8 cellular contexts compared by ENCODE assay signal in genomic region chr1:51728611-51729155, GRCh38.
A peak's percentile ranks its signal among the peaks of the same experiment; 100 is the strongest.
DNase-seq lines count a peak whose midpoint lies in the region; ATAC-seq and TF ChIP-seq lines count a peak whose summit lies in the region.

No MANE protein-coding gene starts in this region.

- peaks cover 5% of the 10 kb centered on the region for H3K4me1 ChIP-seq in ACC112 (ENCODE audit: control insufficient read depth, insufficient read depth, low read length, unreplicated experiment)
- H3K4me1 ChIP-seq in HUES64 (ENCODE audit: insufficient read depth, low read length), result peaks cover 15% of the 10 kb centered on the region; the same call in 1 of the 2 replicates
- peaks cover 0 to 11% of the 10 kb centered on the region in 2 donors for H3K4me1 ChIP-seq in mucosa of rectum (ENCODE audit: control insufficient read depth in 2 of 2, insufficient read depth in 2 of 2, low read length in 2 of 2)

- ATAC-seq in GM21390 (IDR thresholded peaks at IDR 0.05; ENCODE audit: unreplicated experiment) (no peak), GM18873 (IDR thresholded peaks at IDR 0.05; ENCODE audit: low FRiP score, unreplicated experiment) (no peak)

- DNase-seq in KBM-7 (no peak), iPS-NIHi11 (ENCODE audit: low spot score) (no peak)

- H2AFZ ChIP-seq in ACC112 (ENCODE audit: low read length, unreplicated experiment), result peak overlapping the region; percentile 84

- H3K4me3 ChIP-seq in ACC112 (ENCODE audit: low read depth, low read length), result peak overlapping the region; percentile 84
- peak overlapping the region; percentile 95 for H3K4me3 ChIP-seq in HUES64 (ENCODE audit: low read length)
- peak overlapping the region; percentile 85 to 88 for H3K4me3 ChIP-seq in mucosa of rectum (ENCODE audit: low read length in 2 of 2)

- peaks cover 51% of the 10 kb centered on the region for H3K4me1 Mint-ChIP-seq in brain

- H3K27me3 ChIP-seq in ACC112 (ENCODE audit: insufficient read depth, low read length) (no peaks in the 10 kb centered on the region), HUES64 (ENCODE audit: insufficient read depth, low read length) (no peaks in the 10 kb centered on the region), mucosa of rectum (ENCODE audit: control insufficient read depth in 2 of 2, insufficient read depth in 2 of 2, low read length in 2 of 2) (no peaks in the 10 kb centered on the region)

- H3K9ac ChIP-seq in HUES64 (ENCODE audit: low read depth, low read length) (peak overlapping the region; percentile 85), mucosa of rectum (ENCODE audit: low read depth in 1 of 2, low read length in 2 of 2) (peak overlapping the region; percentile 78 to 84)

- TF ChIP-seq CTCF in brain (conservative IDR thresholded peaks at IDR 0.05), result no peak

- no peaks in the 10 kb centered on the region for H3K36me3 ChIP-seq in ACC112 (ENCODE audit: insufficient read depth, low read length)
- H3K36me3 ChIP-seq in HUES64 (ENCODE audit: insufficient read depth, low read length), result no peaks in the 10 kb centered on the region
- no peaks in the 10 kb centered on the region for H3K36me3 ChIP-seq in mucosa of rectum (ENCODE audit: control insufficient read depth in 2 of 2, insufficient read depth in 2 of 2, low read length in 2 of 2)

- H3K4me3 Mint-ChIP-seq in brain, result peak overlapping the region; percentile 81 to 89 (median 83)

- H3K27ac ChIP-seq in ACC112 (ENCODE audit: low read depth, low read length) (no peak overlapping the region), HUES64 (ENCODE audit: low read depth, low read length) (no peak overlapping the region; the same call in 1 of the 2 replicates), mucosa of rectum (ENCODE audit: low read depth in 2 of 2, low read length in 2 of 2) (peak overlapping the region; percentile 45 to 56)

- H3K9me3 ChIP-seq in HUES64 (ENCODE audit: insufficient read depth, low read depth, low read length) (no peaks in the 10 kb centered on the region), mucosa of rectum (ENCODE audit: control insufficient read depth in 2 of 2, low read length in 2 of 2) (no peaks in the 10 kb centered on the region)

- in situ Hi-C loops in KBM-7 (cut with MboI; ENCODE audit: low pct_unique_long_range_greater_than_20kb, low sequenced_read_pairs), result no loop called here

- H3K79me2 ChIP-seq in ACC112 (ENCODE audit: control insufficient read depth, insufficient read depth, low read length, unreplicated experiment), result peaks cover 34% of the 10 kb centered on the region

- peaks cover 4% of the 10 kb centered on the region for H3K27me3 Mint-ChIP-seq in brain

- peaks cover 4% of the 10 kb centered on the region for H3K36me3 Mint-ChIP-seq in brain

- peak overlapping the region; percentile 12 to 83 (median 49) for H3K27ac Mint-ChIP-seq in brain

- peaks cover 0 to 5% (median 0%) of the 10 kb centered on the region in 5 experiments for H3K9me3 Mint-ChIP-seq in brain

- 25% methylated on average over 12 of the region's 12 CpGs for WGBS in HUES64

Comparison
In these comparisons a context has a peak if more than half of its experiments do, and no peak if none do; other contexts are left out.
1. H3K27ac ChIP-seq: peak in mucosa of rectum (2 of 2); none in ACC112 (single experiment) and HUES64 (single experiment).
2. Peak in every context shown above with its lines, with median percentiles within 50 percentile points of each other: H3K4me3 ChIP-seq.